Comparison of ENCODE assay signal across 1 cellular context in genomic region chr11:61161190-61162091, GRCh38.
TF ChIP-seq lines count a peak whose summit lies in the region.

VPS37C (minus strand) TSS chr11:61161426; CDS start chr11:61138829, 22,597 bp downstream.

TF ChIP-seq in WTC11, 78 proteins besides CTCF, POLR2A, EP300 and RAD21 (continued from another document):
- TF ChIP-seq MYBL2 (CRISPR knock-in tag; IDR thresholded peaks at IDR 0.05), result no peak
- peak; percentile 44; the same call in 1 of the 2 replicates for TF ChIP-seq FOXK1 (CRISPR knock-in tag; IDR thresholded peaks at IDR 0.05)
- peak; percentile 22; the same call in 1 of the 2 replicates for TF ChIP-seq RELA (CRISPR knock-in tag; IDR thresholded peaks at IDR 0.05; ENCODE audit: borderline replicate concordance)
- no peak for TF ChIP-seq ELF4 (CRISPR knock-in tag; IDR thresholded peaks at IDR 0.05; ENCODE audit: low read depth)
- TF ChIP-seq ZNF425 (CRISPR knock-in tag; conservative IDR thresholded peaks at IDR 0.05), result no peak
- TF ChIP-seq MXD4 (CRISPR knock-in tag; IDR thresholded peaks at IDR 0.05; ENCODE audit: borderline replicate concordance), result no peak
- peak; percentile 37; the same call in 1 of the 2 replicates for TF ChIP-seq MAX (CRISPR knock-in tag; IDR thresholded peaks at IDR 0.05)
- TF ChIP-seq, protein P1, sequence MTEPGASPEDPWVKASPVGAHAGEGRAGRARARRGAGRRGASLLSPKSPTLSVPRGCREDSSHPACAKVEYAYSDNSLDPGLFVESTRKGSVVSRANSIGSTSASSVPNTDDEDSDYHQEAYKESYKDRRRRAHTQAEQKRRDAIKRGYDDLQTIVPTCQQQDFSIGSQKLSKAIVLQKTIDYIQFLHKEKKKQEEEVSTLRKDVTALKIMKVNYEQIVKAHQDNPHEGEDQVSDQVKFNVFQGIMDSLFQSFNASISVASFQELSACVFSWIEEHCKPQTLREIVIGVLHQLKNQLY (CRISPR knock-in tag; IDR thresholded peaks at IDR 0.05), result no peak
- peak; percentile 61; the same call in 1 of the 2 replicates for TF ChIP-seq HMGXB4 (CRISPR knock-in tag; IDR thresholded peaks at IDR 0.05)
- peak; percentile 86 for TF ChIP-seq NFYB (CRISPR knock-in tag; conservative IDR thresholded peaks at IDR 0.05; ENCODE audit: low read depth)
- no peak for TF ChIP-seq NR1H2 (CRISPR knock-in tag; IDR thresholded peaks at IDR 0.05)
- TF ChIP-seq, protein P2, sequence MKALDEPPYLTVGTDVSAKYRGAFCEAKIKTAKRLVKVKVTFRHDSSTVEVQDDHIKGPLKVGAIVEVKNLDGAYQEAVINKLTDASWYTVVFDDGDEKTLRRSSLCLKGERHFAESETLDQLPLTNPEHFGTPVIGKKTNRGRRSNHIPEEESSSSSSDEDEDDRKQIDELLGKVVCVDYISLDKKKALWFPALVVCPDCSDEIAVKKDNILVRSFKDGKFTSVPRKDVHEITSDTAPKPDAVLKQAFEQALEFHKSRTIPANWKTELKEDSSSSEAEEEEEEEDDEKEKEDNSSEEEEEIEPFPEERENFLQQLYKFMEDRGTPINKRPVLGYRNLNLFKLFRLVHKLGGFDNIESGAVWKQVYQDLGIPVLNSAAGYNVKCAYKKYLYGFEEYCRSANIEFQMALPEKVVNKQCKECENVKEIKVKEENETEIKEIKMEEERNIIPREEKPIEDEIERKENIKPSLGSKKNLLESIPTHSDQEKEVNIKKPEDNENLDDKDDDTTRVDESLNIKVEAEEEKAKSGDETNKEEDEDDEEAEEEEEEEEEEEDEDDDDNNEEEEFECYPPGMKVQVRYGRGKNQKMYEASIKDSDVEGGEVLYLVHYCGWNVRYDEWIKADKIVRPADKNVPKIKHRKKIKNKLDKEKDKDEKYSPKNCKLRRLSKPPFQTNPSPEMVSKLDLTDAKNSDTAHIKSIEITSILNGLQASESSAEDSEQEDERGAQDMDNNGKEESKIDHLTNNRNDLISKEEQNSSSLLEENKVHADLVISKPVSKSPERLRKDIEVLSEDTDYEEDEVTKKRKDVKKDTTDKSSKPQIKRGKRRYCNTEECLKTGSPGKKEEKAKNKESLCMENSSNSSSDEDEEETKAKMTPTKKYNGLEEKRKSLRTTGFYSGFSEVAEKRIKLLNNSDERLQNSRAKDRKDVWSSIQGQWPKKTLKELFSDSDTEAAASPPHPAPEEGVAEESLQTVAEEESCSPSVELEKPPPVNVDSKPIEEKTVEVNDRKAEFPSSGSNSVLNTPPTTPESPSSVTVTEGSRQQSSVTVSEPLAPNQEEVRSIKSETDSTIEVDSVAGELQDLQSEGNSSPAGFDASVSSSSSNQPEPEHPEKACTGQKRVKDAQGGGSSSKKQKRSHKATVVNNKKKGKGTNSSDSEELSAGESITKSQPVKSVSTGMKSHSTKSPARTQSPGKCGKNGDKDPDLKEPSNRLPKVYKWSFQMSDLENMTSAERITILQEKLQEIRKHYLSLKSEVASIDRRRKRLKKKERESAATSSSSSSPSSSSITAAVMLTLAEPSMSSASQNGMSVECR (CRISPR knock-in tag; IDR thresholded peaks at IDR 0.05; ENCODE audit: borderline replicate concordance), result no peak; the same call in 1 of the 2 replicates
